9 cellular contexts compared by ENCODE assay signal in genomic region chr3:141237701-141238521, GRCh38. TPM values are rescaled to one million over a fixed set of nuclear protein-coding genes. Genes with fewer than 3 reads are reported as not detected.
A peak's percentile ranks its signal among the peaks of the same experiment; 100 is the strongest.
DNase-seq lines count a peak whose midpoint lies in the region; ATAC-seq and TF ChIP-seq lines count a peak whose summit lies in the region.
"Had no signal": no experiment of that assay in that cellular context is flagged by ENCODE, and none has a peak within 500 bp of the region (broad histone marks: within the 10 kb centered on the region; RNA-seq: fewer than 3 reads in every experiment).

No MANE protein-coding gene starts in this region.

- H3K9me3 Mint-ChIP-seq in central memory CD8-positive, alpha-beta T cell, result no peaks in the 10 kb centered on the region

- no peaks in the 10 kb centered on the region for H3K27me3 Mint-ChIP-seq in central memory CD8-positive, alpha-beta T cell

- no peak for TF ChIP-seq POLR2A in prostate gland (IDR thresholded peaks at IDR 0.05)

- H3K27ac ChIP-seq in prostate gland, result peak overlapping the region; percentile 9 to 10
- H3K27ac ChIP-seq: epithelial cell of prostate had no signal

- no peak overlapping the region for H3K27ac Mint-ChIP-seq in central memory CD8-positive, alpha-beta T cell (ENCODE audit: low read depth)

- peaks cover 2% of the 10 kb centered on the region for H3K36me3 Mint-ChIP-seq in central memory CD8-positive, alpha-beta T cell (ENCODE audit: insufficient read depth)

- no peaks in the 10 kb centered on the region for H3K36me3 ChIP-seq in prostate gland

- intact Hi-C loops in prostate gland (cut with DNase I), result no loop called here

- peaks cover 33% of the 10 kb centered on the region for H3K4me1 Mint-ChIP-seq in central memory CD8-positive, alpha-beta T cell

- WGBS in prostate gland, result 34% methylated on average over 14 of the region's 14 CpGs

- H3K9me3 ChIP-seq in prostate gland, result no peaks in the 10 kb centered on the region

- ATAC-seq in central memory CD8-positive, alpha-beta T cell (replicated peaks; ENCODE audit: extremely low read depth, poor library complexity, severe bottlenecking), result no peak
- ATAC-seq in HG03135 (IDR thresholded peaks at IDR 0.05; ENCODE audit: unreplicated experiment), result no peak

- TF ChIP-seq CTCF in prostate gland (IDR thresholded peaks at IDR 0.05), result no peak

- H3K27me3 ChIP-seq in prostate gland (replicated peaks; ENCODE audit: insufficient read depth), result no peaks in the 10 kb centered on the region

- peak overlapping the region; percentile 43 for H3K4me3 ChIP-seq in Jurkat, Clone E6-1 (ENCODE audit: low read length)
- H3K4me3 ChIP-seq in prostate gland, result no peak overlapping the region

- H3K4me3 Mint-ChIP-seq in central memory CD8-positive, alpha-beta T cell, result peak overlapping the region; percentile 9

- no peak for DNase-seq in Jurkat, Clone E6-1 (ENCODE audit: low read depth, low spot score)
- DNase-seq in NCI-H345 (lab: John Stamatoyannopoulos, UW) (peak; percentile 68), prostate gland (ENCODE audit: low spot score) (peak; percentile 47), AG20443 (ENCODE audit: low spot score) (no peak), NOMO-1 (lab: John Stamatoyannopoulos, UW; ENCODE audit: unreplicated experiment in 2 of 2) (no peak)
- no peak for DNase-seq in central memory CD8-positive, alpha-beta T cell (ENCODE audit: low spot score in 2 of 2)
- DNase-seq: NCI-H526 had no signal

- no peaks in the 10 kb centered on the region for H3K4me1 ChIP-seq in prostate gland (replicated peaks)

RNA-seq across cellular contexts. Expression of gene PXYLP1, which starts 6.3 kb away (rescaled TPM):
- polyA plus RNA-seq in Jurkat, Clone E6-1 (2012; ENCODE audit: insufficient read depth, insufficient read length), result 22.2 TPM
- 10 to 100 TPM; 12.0 to 15.3 TPM for total RNA-seq in prostate gland

Comparison
In these comparisons a context has a peak if more than half of its experiments do, and no peak if none do; other contexts are left out.
1. DNase-seq: peak in NCI-H345 (single experiment) and prostate gland (single experiment); none in Jurkat, Clone E6-1 (single experiment), central memory CD8-positive, alpha-beta T cell (0 of 2), AG20443 (single experiment) and NOMO-1 (0 of 2).